ENCODE assay signal across 24 cellular contexts in the genomic region with DNA sequence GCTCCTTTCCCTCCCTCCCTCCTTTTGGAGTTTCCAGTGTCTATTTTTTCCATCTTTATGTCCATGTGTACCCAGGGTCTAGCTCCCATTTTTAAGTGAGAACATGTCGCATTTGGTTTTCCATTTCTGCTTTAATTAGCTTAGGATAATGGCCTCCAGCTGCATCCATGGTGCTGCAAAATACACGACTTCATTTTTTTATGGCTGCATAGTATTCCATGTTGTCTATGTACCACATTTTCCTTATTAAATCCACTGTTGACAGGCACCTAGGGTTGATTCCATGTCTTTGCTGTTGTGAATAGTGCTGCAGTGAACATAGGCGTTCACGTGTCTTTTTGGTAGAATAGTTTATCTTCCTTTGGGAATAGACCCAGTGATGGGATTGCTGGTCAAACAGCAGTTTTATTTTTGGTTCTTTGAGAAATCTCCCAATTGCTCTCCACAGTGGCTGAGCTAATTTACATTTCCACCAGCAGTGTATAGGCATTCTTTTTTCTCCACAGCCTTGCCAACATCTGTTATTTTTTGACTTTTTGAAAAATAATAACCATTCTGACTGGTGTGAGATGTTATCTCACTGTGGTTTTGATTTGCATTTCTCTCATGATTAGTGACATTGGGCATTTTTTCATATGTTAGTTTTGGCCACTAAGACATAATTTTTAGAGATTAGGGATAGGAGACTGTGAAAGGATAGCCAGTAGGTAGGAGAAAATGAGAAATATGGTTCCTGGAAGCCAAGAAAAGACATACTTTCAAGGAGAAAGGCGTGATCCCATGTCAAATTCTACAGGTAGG. TPM values are rescaled to one million over a fixed set of nuclear protein-coding genes. Genes with fewer than 3 reads are reported as not detected.
DNase-seq lines count a peak whose midpoint lies in the region; ATAC-seq, FAIRE-seq and TF ChIP-seq lines count a peak whose summit lies in the region.
"Had no signal": no experiment of that assay in that cellular context is flagged by ENCODE, and none has a peak within 500 bp of the region (broad histone marks: within the 10 kb centered on the region; RNA-seq: fewer than 3 reads in every experiment).

No MANE protein-coding gene starts in this region.

- no peak overlapping the region for H3K4me3 Mint-ChIP-seq in astrocyte (ENCODE audit: unreplicated experiment)
- H3K4me3 Mint-ChIP-seq: activated CD4-positive, alpha-beta T cell treated with anti-CD3 and anti-CD28 coated beads for 36 hours; nephron progenitor cell; T-cell had no signal

- no peaks in the 10 kb centered on the region for H3K36me3 ChIP-seq in DND-41 (ENCODE audit: insufficient read depth, low read length)
- H3K36me3 ChIP-seq in astrocyte (ENCODE audit: insufficient read depth, low read length), result no peaks in the 10 kb centered on the region
- no peaks in the 10 kb centered on the region for H3K36me3 ChIP-seq in hepatocyte (replicated peaks; ENCODE audit: insufficient read depth, low read depth)
- no peaks in the 10 kb centered on the region for H3K36me3 ChIP-seq in skeletal muscle satellite cell (ENCODE audit: insufficient read depth, low read length)

- H3K27me3 ChIP-seq in DND-41 (ENCODE audit: insufficient read depth, low read length, poor library complexity), result no peaks in the 10 kb centered on the region
- H3K27me3 ChIP-seq in astrocyte (ENCODE audit: insufficient read depth, low read length), result no peaks in the 10 kb centered on the region
- H3K27me3 ChIP-seq in hepatocyte, result no peaks in the 10 kb centered on the region
- H3K27me3 ChIP-seq in skeletal muscle satellite cell (ENCODE audit: control insufficient read depth, insufficient read depth, low read length), result peaks cover 2% of the 10 kb centered on the region

- DNase-seq in DND-41 (no peak), astrocyte (ENCODE audit: low read depth) (peak; percentile 20), hepatocyte (ENCODE audit: low spot score) (no peak), DMS53 treated with DMSO at 0.1 percent for 48 hours (lab: John Stamatoyannopoulos, UW; ENCODE audit: unreplicated experiment) (no peak), HCEC 1CT (no peak), cerebellum (ENCODE audit: low spot score) (no peak)
- DNase-seq in activated CD8-positive, alpha-beta memory T cell treated with anti-CD3 and anti-CD28 coated beads for 24 hours, result no peak
- DNase-seq: activated CD4-positive, alpha-beta T cell treated with anti-CD3 and anti-CD28 coated beads for 36 hours; activated naive CD4-positive, alpha-beta T cell treated with anti-CD3 and anti-CD28 coated beads, Interleukin-2, amount 50 U/mL, for 16 hours; aorta; Calu3; cortex of kidney; EL; Karpas-422; NCI-H187; nephron progenitor cell; posterior cingulate gyrus; stimulated activated CD4-positive, alpha-beta T cell treated with anti-CD3 and anti-CD28 coated beads, Interleukin-4, amount 100 ng/mL, for 1 hour; stimulated activated naive CD4-positive, alpha-beta T cell; T-cell had no signal

- peaks cover 7% of the 10 kb centered on the region for H3K4me1 Mint-ChIP-seq in astrocyte (ENCODE audit: low read depth, unreplicated experiment)
- H3K4me1 Mint-ChIP-seq: activated CD4-positive, alpha-beta T cell treated with anti-CD3 and anti-CD28 coated beads for 36 hours; T-cell had no signal

- no peak overlapping the region for H3K27ac Mint-ChIP-seq in astrocyte (ENCODE audit: unreplicated experiment)
- H3K27ac Mint-ChIP-seq: activated CD4-positive, alpha-beta T cell treated with anti-CD3 and anti-CD28 coated beads for 36 hours; nephron progenitor cell; T-cell had no signal

- H3K9me3 ChIP-seq in DND-41 (ENCODE audit: insufficient read depth, low read length, severe bottlenecking) (no peaks in the 10 kb centered on the region), astrocyte (ENCODE audit: insufficient read depth, low read depth, low read length) (no peaks in the 10 kb centered on the region), hepatocyte (ENCODE audit: low read depth) (no peaks in the 10 kb centered on the region), skeletal muscle satellite cell (replicated peaks; ENCODE audit: low read length) (no peaks in the 10 kb centered on the region)

- no peaks in the 10 kb centered on the region for H3K36me3 Mint-ChIP-seq in astrocyte (ENCODE audit: low read depth, unreplicated experiment)
- H3K36me3 Mint-ChIP-seq: T-cell had no signal

- ATAC-seq in DND-41 (ENCODE audit: insufficient read depth, low read depth), result no peak
- ATAC-seq: activated CD4-positive, alpha-beta T cell treated with anti-CD3 and anti-CD28 coated beads for 36 hours; T-cell had no signal

- H3K9me3 Mint-ChIP-seq in astrocyte (ENCODE audit: unreplicated experiment), result no peaks in the 10 kb centered on the region

- no peak for TF ChIP-seq CTCF in DND-41 (IDR thresholded peaks at IDR 0.05; ENCODE audit: borderline replicate concordance, extremely low read depth, low read length, poor library complexity, severe bottlenecking)
- TF ChIP-seq CTCF in astrocyte (IDR thresholded peaks at IDR 0.05; ENCODE audit: insufficient read depth, low read depth, low read length), result no peak
- TF ChIP-seq CTCF in hepatocyte (IDR thresholded peaks at IDR 0.05; ENCODE audit: poor library complexity), result no peak

- no peak overlapping the region for H3K4me3 ChIP-seq in DND-41 (ENCODE audit: low read depth in 1 of 2, low read length in 2 of 2)
- no peak overlapping the region for H3K4me3 ChIP-seq in astrocyte (ENCODE audit: insufficient read depth, low read depth, low read length)
- no peak overlapping the region for H3K4me3 ChIP-seq in hepatocyte
- H3K4me3 ChIP-seq in skeletal muscle satellite cell (ENCODE audit: low read length), result no peak overlapping the region
- H3K4me3 ChIP-seq: skin epidermis had no signal

- H3K4me2 ChIP-seq in DND-41 (ENCODE audit: insufficient read depth, low read length) (no peak overlapping the region), astrocyte (ENCODE audit: low read length) (peak overlapping the region; percentile 54), hepatocyte (no peak overlapping the region), skeletal muscle satellite cell (ENCODE audit: low read length) (no peak overlapping the region)

- H3K79me2 ChIP-seq in DND-41 (ENCODE audit: insufficient read depth, low read length) (no peaks in the 10 kb centered on the region), astrocyte (ENCODE audit: insufficient read depth, low read length) (no peaks in the 10 kb centered on the region), hepatocyte (no peaks in the 10 kb centered on the region)

- H3K27me3 Mint-ChIP-seq in astrocyte (ENCODE audit: low read depth, unreplicated experiment), result no peaks in the 10 kb centered on the region

- FAIRE-seq in astrocyte (lab: Jason Lieb, UNC), result no peak
- FAIRE-seq: TTC549 had no signal

- H2AFZ ChIP-seq in DND-41 (ENCODE audit: low read depth, low read length) (0 out of 2 replicates have a peak overlapping the region, but pooled peaks have one; percentile 18), astrocyte (ENCODE audit: low read depth, low read length) (no peak overlapping the region), hepatocyte (no peak overlapping the region)

- peaks cover 8% of the 10 kb centered on the region; the same call in 1 of the 2 replicates for H3K4me1 ChIP-seq in DND-41 (ENCODE audit: insufficient read depth, low read length)
- H3K4me1 ChIP-seq in astrocyte (ENCODE audit: insufficient read depth, low read length), result peaks cover 3% of the 10 kb centered on the region
- peaks cover 10% of the 10 kb centered on the region for H3K4me1 ChIP-seq in hepatocyte (ENCODE audit: insufficient read depth)
- H3K4me1 ChIP-seq in skeletal muscle satellite cell (ENCODE audit: control insufficient read depth, insufficient read depth, low read length), result peaks cover 19% of the 10 kb centered on the region

- no peaks in the 10 kb centered on the region for H3K9me2 ChIP-seq in hepatocyte (replicated peaks; ENCODE audit: insufficient read depth)

- no peak overlapping the region for H3K27ac ChIP-seq in DND-41 (ENCODE audit: low read length)
- H3K27ac ChIP-seq in astrocyte (ENCODE audit: low read depth, low read length), result no peak overlapping the region
- H3K27ac ChIP-seq in hepatocyte, result peak overlapping the region; percentile 34
- H3K27ac ChIP-seq: C4-2B, skin epidermis had no signal

- H3K9ac ChIP-seq in DND-41 (ENCODE audit: low read depth, low read length), result no peak overlapping the region
- H3K9ac ChIP-seq in astrocyte (ENCODE audit: low read length), result no peak overlapping the region
- H3K9ac ChIP-seq in skeletal muscle satellite cell (ENCODE audit: low read depth, low read length), result peak overlapping the region; percentile 56

- WGBS in hepatocyte (ENCODE audit: low lambda C conversion rate, missing lambda C conversion rate), result 73% methylated on average over 5 of the region's 5 CpGs

- H4K20me1 ChIP-seq in DND-41 (ENCODE audit: insufficient read depth, low read length) (no peaks in the 10 kb centered on the region), astrocyte (ENCODE audit: insufficient read depth, low read length) (no peaks in the 10 kb centered on the region), hepatocyte (ENCODE audit: insufficient read depth, poor library complexity, severe bottlenecking) (no peaks in the 10 kb centered on the region)

RNA-seq across cellular contexts. Expression of a gene that starts 50.4 kb away (rescaled TPM):
- total RNA-seq in astrocyte (139 and 141 TPM in 2 replicates), hepatocyte (110 and 113 TPM in 2 replicates), cerebellum (13.0 TPM)
- 136 and 144 TPM in 2 replicates for polyA plus RNA-seq in hepatocyte
- 208 and 270 TPM in 2 replicates for total RNA-seq in skeletal muscle satellite cell (2012; rRNA removed)
- total RNA-seq: activated CD4-positive, alpha-beta T cell treated with anti-CD3 and anti-CD28 coated beads for 36 hours had no signal
